Comparison of ENCODE assay signal across 1 cellular context in the genomic region with DNA sequence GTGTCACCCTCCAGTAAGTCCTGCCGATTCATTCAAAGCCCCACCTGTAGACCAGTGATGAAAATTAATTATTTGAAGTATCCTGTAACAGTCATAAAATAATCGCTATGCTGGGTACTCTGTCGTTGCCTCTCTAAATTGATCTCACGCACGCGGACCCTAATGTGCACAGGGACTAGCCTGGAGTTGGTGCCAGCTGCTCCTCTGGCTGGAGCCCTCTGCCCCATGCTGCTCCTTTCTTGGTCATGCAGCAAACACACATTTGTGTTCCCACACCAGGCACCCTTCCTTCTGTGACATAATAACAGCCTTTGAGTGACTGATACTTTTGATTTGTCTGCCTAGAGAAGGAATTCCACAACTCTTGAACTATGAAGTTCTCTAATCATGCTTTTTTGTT.
TF ChIP-seq lines count a peak whose summit lies in the region.

No MANE protein-coding gene starts in this region.

TF ChIP-seq in WTC11, 78 proteins besides CTCF, POLR2A, EP300 and RAD21 (continued from another document):
- TF ChIP-seq, protein P1, sequence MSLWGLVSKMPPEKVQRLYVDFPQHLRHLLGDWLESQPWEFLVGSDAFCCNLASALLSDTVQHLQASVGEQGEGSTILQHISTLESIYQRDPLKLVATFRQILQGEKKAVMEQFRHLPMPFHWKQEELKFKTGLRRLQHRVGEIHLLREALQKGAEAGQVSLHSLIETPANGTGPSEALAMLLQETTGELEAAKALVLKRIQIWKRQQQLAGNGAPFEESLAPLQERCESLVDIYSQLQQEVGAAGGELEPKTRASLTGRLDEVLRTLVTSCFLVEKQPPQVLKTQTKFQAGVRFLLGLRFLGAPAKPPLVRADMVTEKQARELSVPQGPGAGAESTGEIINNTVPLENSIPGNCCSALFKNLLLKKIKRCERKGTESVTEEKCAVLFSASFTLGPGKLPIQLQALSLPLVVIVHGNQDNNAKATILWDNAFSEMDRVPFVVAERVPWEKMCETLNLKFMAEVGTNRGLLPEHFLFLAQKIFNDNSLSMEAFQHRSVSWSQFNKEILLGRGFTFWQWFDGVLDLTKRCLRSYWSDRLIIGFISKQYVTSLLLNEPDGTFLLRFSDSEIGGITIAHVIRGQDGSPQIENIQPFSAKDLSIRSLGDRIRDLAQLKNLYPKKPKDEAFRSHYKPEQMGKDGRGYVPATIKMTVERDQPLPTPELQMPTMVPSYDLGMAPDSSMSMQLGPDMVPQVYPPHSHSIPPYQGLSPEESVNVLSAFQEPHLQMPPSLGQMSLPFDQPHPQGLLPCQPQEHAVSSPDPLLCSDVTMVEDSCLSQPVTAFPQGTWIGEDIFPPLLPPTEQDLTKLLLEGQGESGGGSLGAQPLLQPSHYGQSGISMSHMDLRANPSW (CRISPR knock-in tag; conservative IDR thresholded peaks at IDR 0.05; ENCODE audit: low read depth) = no peak
- TF ChIP-seq, protein P2, sequence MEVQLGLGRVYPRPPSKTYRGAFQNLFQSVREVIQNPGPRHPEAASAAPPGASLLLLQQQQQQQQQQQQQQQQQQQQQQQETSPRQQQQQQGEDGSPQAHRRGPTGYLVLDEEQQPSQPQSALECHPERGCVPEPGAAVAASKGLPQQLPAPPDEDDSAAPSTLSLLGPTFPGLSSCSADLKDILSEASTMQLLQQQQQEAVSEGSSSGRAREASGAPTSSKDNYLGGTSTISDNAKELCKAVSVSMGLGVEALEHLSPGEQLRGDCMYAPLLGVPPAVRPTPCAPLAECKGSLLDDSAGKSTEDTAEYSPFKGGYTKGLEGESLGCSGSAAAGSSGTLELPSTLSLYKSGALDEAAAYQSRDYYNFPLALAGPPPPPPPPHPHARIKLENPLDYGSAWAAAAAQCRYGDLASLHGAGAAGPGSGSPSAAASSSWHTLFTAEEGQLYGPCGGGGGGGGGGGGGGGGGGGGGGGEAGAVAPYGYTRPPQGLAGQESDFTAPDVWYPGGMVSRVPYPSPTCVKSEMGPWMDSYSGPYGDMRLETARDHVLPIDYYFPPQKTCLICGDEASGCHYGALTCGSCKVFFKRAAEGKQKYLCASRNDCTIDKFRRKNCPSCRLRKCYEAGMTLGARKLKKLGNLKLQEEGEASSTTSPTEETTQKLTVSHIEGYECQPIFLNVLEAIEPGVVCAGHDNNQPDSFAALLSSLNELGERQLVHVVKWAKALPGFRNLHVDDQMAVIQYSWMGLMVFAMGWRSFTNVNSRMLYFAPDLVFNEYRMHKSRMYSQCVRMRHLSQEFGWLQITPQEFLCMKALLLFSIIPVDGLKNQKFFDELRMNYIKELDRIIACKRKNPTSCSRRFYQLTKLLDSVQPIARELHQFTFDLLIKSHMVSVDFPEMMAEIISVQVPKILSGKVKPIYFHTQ (CRISPR knock-in tag; IDR thresholded peaks at IDR 0.05) = no peak
- no peak for TF ChIP-seq ZNF416 (CRISPR knock-in tag; IDR thresholded peaks at IDR 0.05)
- no peak for TF ChIP-seq PRRX2 (CRISPR knock-in tag; IDR thresholded peaks at IDR 0.05)
- no peak for TF ChIP-seq SMAD3 (CRISPR knock-in tag; IDR thresholded peaks at IDR 0.05; ENCODE audit: borderline replicate concordance)
- no peak for TF ChIP-seq OVOL2 (CRISPR knock-in tag; IDR thresholded peaks at IDR 0.05; ENCODE audit: borderline replicate concordance)
- no peak for TF ChIP-seq JUN (CRISPR knock-in tag; IDR thresholded peaks at IDR 0.05)
- TF ChIP-seq, protein P3, sequence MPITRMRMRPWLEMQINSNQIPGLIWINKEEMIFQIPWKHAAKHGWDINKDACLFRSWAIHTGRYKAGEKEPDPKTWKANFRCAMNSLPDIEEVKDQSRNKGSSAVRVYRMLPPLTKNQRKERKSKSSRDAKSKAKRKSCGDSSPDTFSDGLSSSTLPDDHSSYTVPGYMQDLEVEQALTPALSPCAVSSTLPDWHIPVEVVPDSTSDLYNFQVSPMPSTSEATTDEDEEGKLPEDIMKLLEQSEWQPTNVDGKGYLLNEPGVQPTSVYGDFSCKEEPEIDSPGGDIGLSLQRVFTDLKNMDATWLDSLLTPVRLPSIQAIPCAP (CRISPR knock-in tag; IDR thresholded peaks at IDR 0.05) = no peak
- TF ChIP-seq, protein P4, sequence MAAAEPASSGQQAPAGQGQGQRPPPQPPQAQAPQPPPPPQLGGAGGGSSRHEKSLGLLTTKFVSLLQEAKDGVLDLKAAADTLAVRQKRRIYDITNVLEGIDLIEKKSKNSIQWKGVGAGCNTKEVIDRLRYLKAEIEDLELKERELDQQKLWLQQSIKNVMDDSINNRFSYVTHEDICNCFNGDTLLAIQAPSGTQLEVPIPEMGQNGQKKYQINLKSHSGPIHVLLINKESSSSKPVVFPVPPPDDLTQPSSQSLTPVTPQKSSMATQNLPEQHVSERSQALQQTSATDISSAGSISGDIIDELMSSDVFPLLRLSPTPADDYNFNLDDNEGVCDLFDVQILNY (CRISPR knock-in tag; IDR thresholded peaks at IDR 0.05) = no peak
- TF ChIP-seq, protein P5, sequence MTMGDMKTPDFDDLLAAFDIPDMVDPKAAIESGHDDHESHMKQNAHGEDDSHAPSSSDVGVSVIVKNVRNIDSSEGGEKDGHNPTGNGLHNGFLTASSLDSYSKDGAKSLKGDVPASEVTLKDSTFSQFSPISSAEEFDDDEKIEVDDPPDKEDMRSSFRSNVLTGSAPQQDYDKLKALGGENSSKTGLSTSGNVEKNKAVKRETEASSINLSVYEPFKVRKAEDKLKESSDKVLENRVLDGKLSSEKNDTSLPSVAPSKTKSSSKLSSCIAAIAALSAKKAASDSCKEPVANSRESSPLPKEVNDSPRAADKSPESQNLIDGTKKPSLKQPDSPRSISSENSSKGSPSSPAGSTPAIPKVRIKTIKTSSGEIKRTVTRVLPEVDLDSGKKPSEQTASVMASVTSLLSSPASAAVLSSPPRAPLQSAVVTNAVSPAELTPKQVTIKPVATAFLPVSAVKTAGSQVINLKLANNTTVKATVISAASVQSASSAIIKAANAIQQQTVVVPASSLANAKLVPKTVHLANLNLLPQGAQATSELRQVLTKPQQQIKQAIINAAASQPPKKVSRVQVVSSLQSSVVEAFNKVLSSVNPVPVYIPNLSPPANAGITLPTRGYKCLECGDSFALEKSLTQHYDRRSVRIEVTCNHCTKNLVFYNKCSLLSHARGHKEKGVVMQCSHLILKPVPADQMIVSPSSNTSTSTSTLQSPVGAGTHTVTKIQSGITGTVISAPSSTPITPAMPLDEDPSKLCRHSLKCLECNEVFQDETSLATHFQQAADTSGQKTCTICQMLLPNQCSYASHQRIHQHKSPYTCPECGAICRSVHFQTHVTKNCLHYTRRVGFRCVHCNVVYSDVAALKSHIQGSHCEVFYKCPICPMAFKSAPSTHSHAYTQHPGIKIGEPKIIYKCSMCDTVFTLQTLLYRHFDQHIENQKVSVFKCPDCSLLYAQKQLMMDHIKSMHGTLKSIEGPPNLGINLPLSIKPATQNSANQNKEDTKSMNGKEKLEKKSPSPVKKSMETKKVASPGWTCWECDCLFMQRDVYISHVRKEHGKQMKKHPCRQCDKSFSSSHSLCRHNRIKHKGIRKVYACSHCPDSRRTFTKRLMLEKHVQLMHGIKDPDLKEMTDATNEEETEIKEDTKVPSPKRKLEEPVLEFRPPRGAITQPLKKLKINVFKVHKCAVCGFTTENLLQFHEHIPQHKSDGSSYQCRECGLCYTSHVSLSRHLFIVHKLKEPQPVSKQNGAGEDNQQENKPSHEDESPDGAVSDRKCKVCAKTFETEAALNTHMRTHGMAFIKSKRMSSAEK (CRISPR knock-in tag; IDR thresholded peaks at IDR 0.05; ENCODE audit: borderline replicate concordance) = no peak
